ENCODE assay signal across 19 cellular contexts in genomic region chr6:168189679-168190405, GRCh38.
"Had no signal": no experiment of that assay in that cellular context is flagged by ENCODE, and none has a peak within 500 bp of the region (broad histone marks: within the 10 kb centered on the region; RNA-seq: fewer than 3 reads in every experiment).

No MANE protein-coding gene starts in this region.

- H3K9me3 ChIP-seq: mucosa of descending colon, thoracic aorta had no signal

- H3K27me3 ChIP-seq: brain microvascular endothelial cell had no signal

- ATAC-seq: activated CD4-positive, alpha-beta T cell treated with anti-CD3 and anti-CD28 coated beads for 36 hours; effector memory CD8-positive, alpha-beta T cell; left colon; mucosa of descending colon; naive thymus-derived CD8-positive, alpha-beta T cell; right cardiac atrium had no signal

- H3K27ac ChIP-seq: brain microvascular endothelial cell, epithelial cell of prostate, thoracic aorta had no signal

- H3K4me3 ChIP-seq: mucosa of descending colon, thoracic aorta had no signal

- H3K36me3 ChIP-seq: brain microvascular endothelial cell, thoracic aorta had no signal

- DNase-seq: activated CD4-positive, alpha-beta memory T cell treated with anti-CD3 and anti-CD28 coated beads for 36 hours; activated CD4-positive, alpha-beta T cell treated with anti-CD3 and anti-CD28 coated beads for 36 hours; activated naive CD4-positive, alpha-beta T cell treated with Interleukin-2 at 50 U/mL for 16 hours; anterior cingulate cortex; brain microvascular endothelial cell; cerebellar nuclear complex; dermis blood vessel endothelial cell; effector memory CD8-positive, alpha-beta T cell; foreskin melanocyte; left colon; mammary epithelial cell; naive thymus-derived CD8-positive, alpha-beta T cell; occipital lobe; stimulated activated naive CD8-positive, alpha-beta T cell treated with anti-CD3 and anti-CD28 coated beads, Interleukin-15, amount 100 ng/mL, for 72 hours; T-helper 2 cell had no signal
